Comparison of ENCODE assay signal across 7 cellular contexts in the genomic region with DNA sequence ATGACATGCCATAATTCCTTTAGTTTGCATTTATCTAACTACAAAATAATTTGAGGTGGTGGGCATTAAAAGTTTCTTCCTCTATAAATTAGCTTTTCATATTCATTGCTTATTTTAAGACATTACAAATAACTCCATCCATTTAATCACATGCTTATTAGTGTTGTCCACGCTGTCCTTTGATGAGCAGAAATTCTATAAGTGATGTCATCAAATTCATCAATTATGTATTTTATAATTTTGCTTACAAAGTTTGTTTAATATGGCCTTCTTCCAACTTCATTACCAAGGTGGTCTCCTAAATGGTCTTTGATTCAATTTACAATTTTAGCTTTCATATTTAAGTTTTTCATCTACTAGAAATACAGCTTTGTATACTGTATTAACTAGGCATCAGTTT.
"Had no signal": no experiment of that assay in that cellular context is flagged by ENCODE, and none has a peak within 500 bp of the region (broad histone marks: within the 10 kb centered on the region; RNA-seq: fewer than 3 reads in every experiment).

No MANE protein-coding gene starts in this region.

- FAIRE-seq: GM12878, GM12891, GM12892, GM18507, GM19239 had no signal

- DNase-seq: GDM1, GF-D8 had no signal

- ATAC-seq: GM12878 had no signal

- H3K4me3 ChIP-seq: GM12878 had no signal
